8 cellular contexts compared by ENCODE assay signal in the genomic region with DNA sequence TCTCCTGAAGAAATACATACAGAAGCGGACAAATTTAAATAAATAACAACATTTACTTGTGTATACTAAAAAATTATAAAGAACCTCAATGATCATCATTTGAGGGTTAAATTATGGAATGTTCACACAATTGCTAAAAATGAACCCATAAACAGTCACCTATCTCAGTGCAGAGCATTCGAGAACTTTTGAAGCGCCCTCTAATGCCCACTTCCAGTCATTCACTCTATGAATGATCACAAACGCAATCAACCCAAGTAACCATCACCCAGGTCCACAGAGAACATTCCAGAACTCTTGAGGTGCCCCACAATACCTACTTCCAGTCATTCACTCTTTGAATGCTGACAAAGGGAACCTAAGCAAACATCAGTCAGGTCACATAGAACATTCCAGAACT. TPM values are rescaled to one million over a fixed set of nuclear protein-coding genes. Genes with fewer than 3 reads are reported as not detected.
A peak's percentile ranks its signal among the peaks of the same experiment; 100 is the strongest.
DNase-seq lines count a peak whose midpoint lies in the region; ATAC-seq, FAIRE-seq and TF ChIP-seq lines count a peak whose summit lies in the region.
"Had no signal": no experiment of that assay in that cellular context is flagged by ENCODE, and none has a peak within 500 bp of the region (broad histone marks: within the 10 kb centered on the region; RNA-seq: fewer than 3 reads in every experiment).

No MANE protein-coding gene starts in this region.

- no peak overlapping the region for H3K9ac ChIP-seq in keratinocyte (ENCODE audit: control insufficient read depth, extremely low read depth, insufficient read depth, low read length)

- no peaks in the 10 kb centered on the region for H3K36me3 Mint-ChIP-seq in GM23338 (ENCODE audit: low read depth)
- H3K36me3 Mint-ChIP-seq: WTC11 had no signal

- no peak overlapping the region for H3K4me3 ChIP-seq in DOHH2 (ENCODE audit: low read length)
- no peak overlapping the region for H3K4me3 ChIP-seq in GM23338
- no peak overlapping the region for H3K4me3 ChIP-seq in keratinocyte (ENCODE audit: control insufficient read depth in 2 of 3, extremely low read depth in 1 of 3, insufficient read depth in 2 of 3, low read depth in 1 of 3, low read length in 3 of 3)
- no peak overlapping the region for H3K4me3 ChIP-seq in dorsolateral prefrontal cortex

- no peaks in the 10 kb centered on the region for H3K27me3 Mint-ChIP-seq in GM23338 (ENCODE audit: insufficient read depth, low read depth, poor library complexity)

- no peaks in the 10 kb centered on the region for H3K79me2 ChIP-seq in DOHH2 (ENCODE audit: control insufficient read depth, low read length)
- H3K79me2 ChIP-seq in GM23338 (replicated peaks; ENCODE audit: insufficient read depth): no peaks in the 10 kb centered on the region
- no peaks in the 10 kb centered on the region for H3K79me2 ChIP-seq in keratinocyte (ENCODE audit: control insufficient read depth, insufficient read depth, low read length)

- TF ChIP-seq CTCF in DOHH2 (IDR thresholded peaks at IDR 0.05; ENCODE audit: low read depth, low read length, poor library complexity, severe bottlenecking): peak; percentile 44
- TF ChIP-seq CTCF in GM23338 (conservative IDR thresholded peaks at IDR 0.05; ENCODE audit: low read depth in 2 of 2): peak; percentile 40 to 52; a peak in 3 of 4 replicates
- peak; percentile 19 to 38 (median 31) for TF ChIP-seq CTCF in keratinocyte (optimal IDR thresholded peaks at IDR 0.05 in 1 of 3, IDR thresholded peaks at IDR 0.05 in 1 of 3, conservative IDR thresholded peaks at IDR 0.05 in 1 of 3; ENCODE audit: extremely low read depth in 1 of 3, insufficient read depth in 2 of 3, low read length in 3 of 3)
- peak in 6 of 56 donors; percentile 7 to 31 (median 12) for TF ChIP-seq CTCF in dorsolateral prefrontal cortex (IDR thresholded peaks at IDR 0.05 in 54 of 56, conservative IDR thresholded peaks at IDR 0.05 in 2 of 56; ENCODE audit: low read depth in 1 of 56, partially characterized antibody in 56 of 56)

- H3K9me3 ChIP-seq in DOHH2 (ENCODE audit: control insufficient read depth, insufficient read depth, low read length) (no peaks in the 10 kb centered on the region), keratinocyte (ENCODE audit: control insufficient read depth, low read depth, low read length) (no peaks in the 10 kb centered on the region)

- H3K27me3 ChIP-seq in DOHH2 (ENCODE audit: control insufficient read depth, low read length) (no peaks in the 10 kb centered on the region), GM23338 (ENCODE audit: insufficient read depth) (no peaks in the 10 kb centered on the region), keratinocyte (ENCODE audit: control insufficient read depth, extremely low read depth, insufficient read depth, low read length) (no peaks in the 10 kb centered on the region), dorsolateral prefrontal cortex (peaks cover 0 to 48% (median 3%) of the 10 kb centered on the region in 45 donors)

- H3K36me3 ChIP-seq in DOHH2 (ENCODE audit: control insufficient read depth, low read length) (no peaks in the 10 kb centered on the region), GM23338 (ENCODE audit: insufficient read depth) (no peaks in the 10 kb centered on the region), keratinocyte (ENCODE audit: control insufficient read depth in 2 of 2, extremely low read depth in 1 of 2, insufficient read depth in 2 of 2, low read length in 2 of 2) (no peaks in the 10 kb centered on the region)

- intact Hi-C loops in dorsolateral prefrontal cortex (cut with DNase I): no loop called here

- H3K27ac Mint-ChIP-seq in GM23338: no peak overlapping the region
- H3K27ac Mint-ChIP-seq: WTC11 had no signal

- H3K9me1 ChIP-seq in keratinocyte (ENCODE audit: control insufficient read depth, extremely low read depth, insufficient read depth, low read length): no peaks in the 10 kb centered on the region

- H3K4me1 ChIP-seq in DOHH2 (ENCODE audit: control insufficient read depth, low read length) (no peaks in the 10 kb centered on the region), GM23338 (ENCODE audit: insufficient read depth) (no peaks in the 10 kb centered on the region), keratinocyte (ENCODE audit: control insufficient read depth, extremely low read depth, insufficient read depth, low read length) (peaks cover 5% of the 10 kb centered on the region)

- H3K4me3 Mint-ChIP-seq in GM23338: no peak overlapping the region
- H3K4me3 Mint-ChIP-seq: WTC11 had no signal

- no peak overlapping the region for H2AFZ ChIP-seq in GM23338
- no peak overlapping the region for H2AFZ ChIP-seq in keratinocyte (ENCODE audit: control insufficient read depth, low read length)

- H3K9me3 Mint-ChIP-seq in GM23338: no peaks in the 10 kb centered on the region

- no peaks in the 10 kb centered on the region for H3K9me2 ChIP-seq in DOHH2 (replicated peaks; ENCODE audit: control insufficient read depth, low read length)
- H3K9me2 ChIP-seq in GM23338 (ENCODE audit: insufficient read depth): no peaks in the 10 kb centered on the region

- H3F3A ChIP-seq in DOHH2 (ENCODE audit: control insufficient read depth, insufficient read depth) (no peaks in the 10 kb centered on the region), GM23338 (replicated peaks; ENCODE audit: low read depth) (no peaks in the 10 kb centered on the region)

- H3K4me1 Mint-ChIP-seq in GM23338: peaks cover 8% of the 10 kb centered on the region; the same call in 1 of the 3 replicates

- in situ Hi-C loops in SK-MEL-5 (cut with HindIII; ENCODE audit: low pct_unique_long_range_greater_than_20kb, low sequenced_read_pairs): no loop called here

- FAIRE-seq in keratinocyte (lab: Jason Lieb, UNC): no peak

- H4K20me1 ChIP-seq in DOHH2 (ENCODE audit: control insufficient read depth, insufficient read depth, low read depth, low read length) (no peaks in the 10 kb centered on the region), GM23338 (replicated peaks; ENCODE audit: insufficient read depth) (no peaks in the 10 kb centered on the region), keratinocyte (ENCODE audit: control insufficient read depth, extremely low read depth, insufficient read depth, low read length) (no peaks in the 10 kb centered on the region)

- ATAC-seq in GM23338: peak; percentile 27; the same call in 2 of the 3 replicates
- ATAC-seq in HG03571 (IDR thresholded peaks at IDR 0.05; ENCODE audit: unreplicated experiment): no peak
- ATAC-seq: WTC11 had no signal

- H3K27ac ChIP-seq in DOHH2 (ENCODE audit: low read depth, low read length) (no peak overlapping the region), GM23338 (ENCODE audit: low read depth) (no peak overlapping the region), keratinocyte (ENCODE audit: control insufficient read depth, insufficient read depth, low read length) (no peak overlapping the region), dorsolateral prefrontal cortex (no peak overlapping the region)

- no peak overlapping the region for H3K4me2 ChIP-seq in DOHH2 (ENCODE audit: low read length)
- H3K4me2 ChIP-seq in GM23338: no peak overlapping the region
- H3K4me2 ChIP-seq in keratinocyte (ENCODE audit: control insufficient read depth, extremely low read depth, insufficient read depth, low read depth, low read length): no peak overlapping the region

- dilution Hi-C loops in keratinocyte (cut with MboI; ENCODE audit: extremely low pct_ligation_motif_present, low sequenced_read_pairs): no loop called here

- DNase-seq in GM23338 (ENCODE audit: low spot score) (peak; percentile 36), SK-MEL-5 (ENCODE audit: low read depth, low spot score) (peak; percentile 50), keratinocyte (ENCODE audit: low read depth, low spot score) (no peak), SHP77 treated with DMSO at 0.1 percent for 48 hours (lab: John Stamatoyannopoulos, UW) (no peak), dorsolateral prefrontal cortex (no peak)

TF ChIP-seq in GM23338, 12 proteins besides CTCF, POLR2A, EP300 and RAD21 (continues in another document):
- no peak for TF ChIP-seq STAT1 (IDR thresholded peaks at IDR 0.05; ENCODE audit: unreplicated experiment)
- TF ChIP-seq REST (IDR thresholded peaks at IDR 0.05; ENCODE audit: unreplicated experiment): no peak

RNA-seq across cellular contexts. Expression of gene PABIR2, which starts 35.2 kb away (rescaled TPM):
- total RNA-seq in GM23338 (2014; rRNA removed; shearing (Covaris generic)): 25.7 and 37.7 TPM in 2 replicates
- polyA plus RNA-seq in GM23338 (2016; fragmentation: Nextera tagmentation; extraction: Ambion mirVana): 15.2 and 16.2 TPM in 2 replicates
- total RNA-seq in SK-MEL-5 (2014; rRNA removed; shearing (Covaris generic)): 5.9 and 6.0 TPM in 2 replicates
- polyA plus RNA-seq in SK-MEL-5 (2015; cell fraction: cytosol; rRNA removed): 21.3 and 27.1 TPM in 2 replicates
- polyA plus RNA-seq in SK-MEL-5 (2015; cell fraction: nucleus; rRNA removed): 58.1 and 62.9 TPM in 2 replicates
- 16.4 to 24.1 TPM (median 18.4 TPM) in 3 replicates for polyA plus RNA-seq in keratinocyte
- 11.7 TPM for polyA plus RNA-seq in keratinocyte (2011; ENCODE audit: low read depth)
- 11.5 and 19.0 TPM in 2 replicates for polyA plus RNA-seq in keratinocyte (2011; cell fraction: cytosol; rRNA removed)
- polyA plus RNA-seq in keratinocyte (2011; cell fraction: nucleus; rRNA removed): 52.6 and 55.0 TPM in 2 replicates
- 12.5 and 13.1 TPM in 2 replicates for polyA plus RNA-seq in keratinocyte (2012; ENCODE audit: low replicate concordance)
- polyA minus RNA-seq in keratinocyte: 9.9 to 21.4 TPM (median 18.7 TPM) in 3 replicates
- 10.9 TPM for polyA minus RNA-seq in keratinocyte (2011; cell fraction: cytosol; rRNA and poly(A)+ RNA removed)
- 4.5 and 14.2 TPM in 2 replicates for polyA minus RNA-seq in keratinocyte (2011; cell fraction: nucleus; rRNA and poly(A)+ RNA removed)
- total RNA-seq in dorsolateral prefrontal cortex: 10 to 100 TPM; 20.9 to 39.4 (median 29.9) TPM

Comparison
In these comparisons a context has a peak if more than half of its experiments do, and no peak if none do; other contexts are left out.
1. DNase-seq: peak in GM23338 (single experiment) and SK-MEL-5 (single experiment); none in keratinocyte (single experiment), SHP77 treated with DMSO at 0.1 percent for 48 hours (single experiment) and dorsolateral prefrontal cortex (0 of 10).